In genomic region chr5:2022436-2022835, GRCh38 we compare ENCODE assay signal across 22 cellular contexts.
DNase-seq lines count a peak whose midpoint lies in the region; ATAC-seq and TF ChIP-seq lines count a peak whose summit lies in the region.
"Had no signal": no experiment of that assay in that cellular context is flagged by ENCODE, and none has a peak within 500 bp of the region (broad histone marks: within the 10 kb centered on the region; RNA-seq: fewer than 3 reads in every experiment).

No MANE protein-coding gene starts in this region.

- peaks cover 0 to 4% (median 0%) of the 10 kb centered on the region in 11 donors for H3K9me3 ChIP-seq in heart right ventricle
- H3K9me3 ChIP-seq: A549; BE2C; BLaER1 treated with 17β-estradiol and CSF1 and Interleukin-3, amounts not matched to agents 10 nM and 100 nM had no signal

- WGBS in heart right ventricle, 2 donors = 83 to 86% methylated on average over 5 of the region's 5 CpGs

- TF ChIP-seq CTCF in heart right ventricle (IDR thresholded peaks at IDR 0.05) (no peak), foreskin keratinocyte (conservative IDR thresholded peaks at IDR 0.05) (peak; percentile 4)

- intact Hi-C loops in cardiac septum (cut with DNase I) = no loop called here
- intact Hi-C loops in heart right ventricle (cut with DNase I) = no loop called here

- DNase-seq in cardiac septum (ENCODE audit: low spot score) (peak; percentile 68), heart right ventricle (no peak), ecto neural progenitor cell (ENCODE audit: low spot score) (peak; percentile 21), foreskin keratinocyte (no peak), hippocampal formation (lab: John Stamatoyannopoulos, UW) (no peak), HuH-7.5 (ENCODE audit: low spot score) (no peak)
- DNase-seq: 8988T; ACHN; AML-193; BE2C; CD4-positive, alpha-beta T cell; CD8-positive, alpha-beta memory T cell; DMS 273 treated with DMSO at 0.1 percent for 48 hours; DMS79; EL; GDM1; GM23248; H7; HCEC 1CT had no signal

- H3K27ac ChIP-seq in heart right ventricle (no peak overlapping the region), foreskin keratinocyte (no peak overlapping the region)
- H3K27ac ChIP-seq: A549; BLaER1 treated with 17β-estradiol and CSF1 and Interleukin-3, amounts not matched to agents 10 nM and 100 nM; GM23248 had no signal

- no peak overlapping the region for H3K4me3 ChIP-seq in heart right ventricle
- H3K4me3 ChIP-seq: A549; BLaER1 treated with 17β-estradiol and CSF1 and Interleukin-3, amounts not matched to agents 10 nM and 100 nM; GM12878; GM23248 had no signal

- ATAC-seq in heart right ventricle (no peak), foreskin keratinocyte (no peak)
- ATAC-seq: A549, GM12878 had no signal

- H3K27me3 ChIP-seq in heart right ventricle (peaks cover 0 to 7% (median 0%) of the 10 kb centered on the region in 7 donors), foreskin keratinocyte (no peaks in the 10 kb centered on the region)
- H3K27me3 ChIP-seq: BE2C; BLaER1 treated with 17β-estradiol and CSF1 and Interleukin-3, amounts not matched to agents 10 nM and 100 nM had no signal

- H3K36me3 ChIP-seq in heart right ventricle = no peaks in the 10 kb centered on the region
- H3K36me3 ChIP-seq: BE2C; BLaER1 treated with 17β-estradiol and CSF1 and Interleukin-3, amounts not matched to agents 10 nM and 100 nM had no signal

- H3K4me1 ChIP-seq in heart right ventricle (no peaks in the 10 kb centered on the region), foreskin keratinocyte (peaks cover 19% of the 10 kb centered on the region)
- H3K4me1 ChIP-seq: A549, BE2C had no signal

Comparison
In these comparisons a context has a peak if more than half of its experiments do, and no peak if none do; other contexts are left out.
1. DNase-seq: peak in cardiac septum (single experiment) and ecto neural progenitor cell (single experiment); none in heart right ventricle (0 of 2), foreskin keratinocyte (0 of 2), hippocampal formation (0 of 2) and HuH-7.5 (single experiment).